In the genomic region with DNA sequence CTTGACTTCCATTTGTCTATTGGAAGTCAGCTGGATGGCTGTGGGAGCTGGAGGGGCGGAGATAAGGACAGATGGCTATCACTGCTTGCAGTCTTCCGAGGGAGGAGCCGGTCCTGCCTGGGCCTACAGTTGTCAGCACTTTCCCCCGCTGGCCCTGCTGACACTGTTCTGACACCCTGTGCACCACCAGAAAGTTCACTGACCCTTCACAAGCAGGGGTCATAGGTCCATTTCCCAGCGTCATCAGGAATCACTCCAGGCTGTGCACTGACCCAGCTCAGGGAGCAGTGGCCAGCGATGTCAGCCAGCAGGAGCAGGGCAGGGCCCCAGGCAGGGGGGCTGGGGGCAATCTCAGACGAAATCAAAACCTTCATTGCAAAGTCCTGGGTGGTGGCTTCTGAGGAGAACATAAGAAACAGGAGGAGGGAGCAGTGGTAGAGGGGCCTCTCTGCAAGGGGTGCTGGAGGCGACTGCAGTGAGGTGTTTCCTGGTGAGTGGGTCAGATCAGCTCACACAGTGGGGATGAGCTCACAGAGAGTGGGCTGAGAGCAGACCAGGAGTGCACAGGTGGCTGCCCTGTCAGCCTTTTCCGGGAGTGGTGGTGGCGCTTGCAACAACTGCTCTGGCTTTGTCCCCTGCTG, we compare ENCODE assay signal across 1 cellular context.
TF ChIP-seq lines count a peak whose summit lies in the region.

No MANE protein-coding gene starts in this region.

TF ChIP-seq in WTC11, 78 proteins besides CTCF, POLR2A, EP300 and RAD21 (continued from another document):
- TF ChIP-seq, protein P1, sequence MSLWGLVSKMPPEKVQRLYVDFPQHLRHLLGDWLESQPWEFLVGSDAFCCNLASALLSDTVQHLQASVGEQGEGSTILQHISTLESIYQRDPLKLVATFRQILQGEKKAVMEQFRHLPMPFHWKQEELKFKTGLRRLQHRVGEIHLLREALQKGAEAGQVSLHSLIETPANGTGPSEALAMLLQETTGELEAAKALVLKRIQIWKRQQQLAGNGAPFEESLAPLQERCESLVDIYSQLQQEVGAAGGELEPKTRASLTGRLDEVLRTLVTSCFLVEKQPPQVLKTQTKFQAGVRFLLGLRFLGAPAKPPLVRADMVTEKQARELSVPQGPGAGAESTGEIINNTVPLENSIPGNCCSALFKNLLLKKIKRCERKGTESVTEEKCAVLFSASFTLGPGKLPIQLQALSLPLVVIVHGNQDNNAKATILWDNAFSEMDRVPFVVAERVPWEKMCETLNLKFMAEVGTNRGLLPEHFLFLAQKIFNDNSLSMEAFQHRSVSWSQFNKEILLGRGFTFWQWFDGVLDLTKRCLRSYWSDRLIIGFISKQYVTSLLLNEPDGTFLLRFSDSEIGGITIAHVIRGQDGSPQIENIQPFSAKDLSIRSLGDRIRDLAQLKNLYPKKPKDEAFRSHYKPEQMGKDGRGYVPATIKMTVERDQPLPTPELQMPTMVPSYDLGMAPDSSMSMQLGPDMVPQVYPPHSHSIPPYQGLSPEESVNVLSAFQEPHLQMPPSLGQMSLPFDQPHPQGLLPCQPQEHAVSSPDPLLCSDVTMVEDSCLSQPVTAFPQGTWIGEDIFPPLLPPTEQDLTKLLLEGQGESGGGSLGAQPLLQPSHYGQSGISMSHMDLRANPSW (CRISPR knock-in tag; conservative IDR thresholded peaks at IDR 0.05; ENCODE audit: low read depth) = no peak
- TF ChIP-seq CBFB (CRISPR knock-in tag; IDR thresholded peaks at IDR 0.05; ENCODE audit: low read depth) (no peak), ZNF138 (CRISPR knock-in tag; conservative IDR thresholded peaks at IDR 0.05) (no peak), ETV6 (CRISPR knock-in tag; IDR thresholded peaks at IDR 0.05) (no peak)
- TF ChIP-seq, protein P2, sequence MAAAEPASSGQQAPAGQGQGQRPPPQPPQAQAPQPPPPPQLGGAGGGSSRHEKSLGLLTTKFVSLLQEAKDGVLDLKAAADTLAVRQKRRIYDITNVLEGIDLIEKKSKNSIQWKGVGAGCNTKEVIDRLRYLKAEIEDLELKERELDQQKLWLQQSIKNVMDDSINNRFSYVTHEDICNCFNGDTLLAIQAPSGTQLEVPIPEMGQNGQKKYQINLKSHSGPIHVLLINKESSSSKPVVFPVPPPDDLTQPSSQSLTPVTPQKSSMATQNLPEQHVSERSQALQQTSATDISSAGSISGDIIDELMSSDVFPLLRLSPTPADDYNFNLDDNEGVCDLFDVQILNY (CRISPR knock-in tag; IDR thresholded peaks at IDR 0.05) = no peak
